Comparison of ENCODE assay signal across 27 cellular contexts in genomic region chr13:47420568-47420967, GRCh38.
DNase-seq lines count a peak whose midpoint lies in the region; ATAC-seq and TF ChIP-seq lines count a peak whose summit lies in the region.
"Had no signal": no experiment of that assay in that cellular context is flagged by ENCODE, and none has a peak within 500 bp of the region (broad histone marks: within the 10 kb centered on the region; RNA-seq: fewer than 3 reads in every experiment).

No MANE protein-coding gene starts in this region.

- H3K4me1 Mint-ChIP-seq in CD8-positive, alpha-beta memory T cell: no peaks in the 10 kb centered on the region
- H3K4me1 Mint-ChIP-seq: GM23338; stimulated activated naive B cell treated with anti-CD40 and anti-IgM and Interleukin-4, amounts not matched to agents 10 μg/mL and 1 μg/mL and 100 μg/mL, for 72 hours had no signal

- no peaks in the 10 kb centered on the region for H3K27me3 Mint-ChIP-seq in CD8-positive, alpha-beta memory T cell

- no peaks in the 10 kb centered on the region for H3K27me3 ChIP-seq in right atrium auricular region
- H3K27me3 ChIP-seq in SJSA1 (replicated peaks): no peaks in the 10 kb centered on the region
- H3K27me3 ChIP-seq in smooth muscle cell (ENCODE audit: low read depth): no peaks in the 10 kb centered on the region
- H3K27me3 ChIP-seq in CD8-positive, alpha-beta memory T cell (ENCODE audit: insufficient read depth, low read length, poor library complexity, severe bottlenecking): no peaks in the 10 kb centered on the region
- H3K27me3 ChIP-seq: BLaER1 treated with 17β-estradiol and CSF1 and Interleukin-3, amounts not matched to agents 10 nM and 100 nM; SJCRH30; thyroid gland had no signal

- H3K4me1 ChIP-seq in right atrium auricular region (no peaks in the 10 kb centered on the region), SJSA1 (replicated peaks) (peaks cover 13% of the 10 kb centered on the region), smooth muscle cell (ENCODE audit: low read depth) (no peaks in the 10 kb centered on the region)
- no peaks in the 10 kb centered on the region for H3K4me1 ChIP-seq in CD8-positive, alpha-beta memory T cell (ENCODE audit: insufficient read depth, low read length)
- H3K4me1 ChIP-seq: BLaER1 treated with 17β-estradiol and CSF1 and Interleukin-3, amounts not matched to agents 10 nM and 100 nM; SJCRH30; thyroid gland had no signal

- CTCF ChIA-PET in CD8-positive, alpha-beta memory T cell (lab: Charles Lee): no interaction called here

- no peaks in the 10 kb centered on the region for H3K36me3 Mint-ChIP-seq in CD8-positive, alpha-beta memory T cell
- H3K36me3 Mint-ChIP-seq: stimulated activated naive B cell treated with anti-CD40 and anti-IgM and Interleukin-4, amounts not matched to agents 10 μg/mL and 1 μg/mL and 100 μg/mL, for 72 hours had no signal

- H4K20me1 ChIP-seq in smooth muscle cell (ENCODE audit: low read depth): no peaks in the 10 kb centered on the region
- H4K20me1 ChIP-seq: BLaER1 treated with 17β-estradiol and CSF1 and Interleukin-3, amounts not matched to agents 10 nM and 100 nM had no signal

- H3K79me2 ChIP-seq in smooth muscle cell (ENCODE audit: low read depth): no peaks in the 10 kb centered on the region

- 31% methylated on average over 1 of the region's 1 CpG for WGBS in smooth muscle cell (ENCODE audit: low lambda C conversion rate)

- H3K9me3 Mint-ChIP-seq in CD8-positive, alpha-beta memory T cell: peaks cover 0 to 10% (median 0%) of the 10 kb centered on the region in 5 donors
- H3K9me3 Mint-ChIP-seq: activated T-helper 2 cell treated with anti-CD3 and anti-CD28 coated beads, Interferon-gamma antibody, Interleukin-2, Interleukin-4, amounts not matched to agents 10 μg/mL and 5 μg/mL and 100 μg/mL, durations not matched to agents 14 hours and 24 hours and 36 hours; GM23338; stimulated activated naive B cell treated with anti-CD40 and anti-IgM and Interleukin-4, amounts not matched to agents 10 μg/mL and 1 μg/mL and 100 μg/mL, for 72 hours had no signal

- no peak overlapping the region for H3K9ac ChIP-seq in smooth muscle cell (ENCODE audit: low read depth)
- H3K9ac ChIP-seq: BLaER1 treated with 17β-estradiol and CSF1 and Interleukin-3, amounts not matched to agents 10 nM and 100 nM; KMS-11 had no signal

- H3F3A ChIP-seq in smooth muscle cell (ENCODE audit: low read depth): peaks cover 9% of the 10 kb centered on the region

- H3K27ac Mint-ChIP-seq in CD8-positive, alpha-beta memory T cell: no peak overlapping the region
- H3K27ac Mint-ChIP-seq: activated T-helper 2 cell treated with anti-CD3 and anti-CD28 coated beads, Interferon-gamma antibody, Interleukin-2, Interleukin-4, amounts not matched to agents 10 μg/mL and 5 μg/mL and 100 μg/mL, durations not matched to agents 14 hours and 24 hours and 36 hours; GM23338; stimulated activated naive B cell treated with anti-CD40 and anti-IgM and Interleukin-4, amounts not matched to agents 10 μg/mL and 1 μg/mL and 100 μg/mL, for 72 hours had no signal

- no peaks in the 10 kb centered on the region for H3K36me3 ChIP-seq in right atrium auricular region
- H3K36me3 ChIP-seq in SJSA1: no peaks in the 10 kb centered on the region
- H3K36me3 ChIP-seq in smooth muscle cell (ENCODE audit: low read depth): no peaks in the 10 kb centered on the region
- no peaks in the 10 kb centered on the region for H3K36me3 ChIP-seq in CD8-positive, alpha-beta memory T cell (ENCODE audit: insufficient read depth, low read length)
- H3K36me3 ChIP-seq: BLaER1 treated with 17β-estradiol and CSF1 and Interleukin-3, amounts not matched to agents 10 nM and 100 nM; SJCRH30; thyroid gland had no signal

- TF ChIP-seq CTCF in right atrium auricular region (IDR thresholded peaks at IDR 0.05) (no peak), foreskin fibroblast (IDR thresholded peaks at IDR 0.05; ENCODE audit: low read depth, low read length) (no peak), smooth muscle cell (IDR thresholded peaks at IDR 0.05; ENCODE audit: borderline replicate concordance, insufficient read depth, poor library complexity, severe bottlenecking) (no peak)

- no peak overlapping the region for H3K4me2 ChIP-seq in smooth muscle cell
- H3K4me2 ChIP-seq: BLaER1 treated with 17β-estradiol and CSF1 and Interleukin-3, amounts not matched to agents 10 nM and 100 nM; GM23338; KMS-11 had no signal

- H3K4me3 ChIP-seq in right atrium auricular region (no peak overlapping the region), SJSA1 (no peak overlapping the region), foreskin fibroblast (ENCODE audit: low read depth in 1 of 2, low read length in 2 of 2) (no peak overlapping the region), smooth muscle cell (no peak overlapping the region)
- no peak overlapping the region for H3K4me3 ChIP-seq in CD8-positive, alpha-beta memory T cell (ENCODE audit: low read length)
- H3K4me3 ChIP-seq: BLaER1 treated with 17β-estradiol and CSF1 and Interleukin-3, amounts not matched to agents 10 nM and 100 nM; GM23338; SJCRH30; thyroid gland had no signal

- H3K4me3 Mint-ChIP-seq in CD8-positive, alpha-beta memory T cell: no peak overlapping the region
- H3K4me3 Mint-ChIP-seq: GM23338; stimulated activated naive B cell treated with anti-CD40 and anti-IgM and Interleukin-4, amounts not matched to agents 10 μg/mL and 1 μg/mL and 100 μg/mL, for 72 hours had no signal

- H3K27ac ChIP-seq in right atrium auricular region (no peak overlapping the region), SJSA1 (peak overlapping the region; percentile 18; the same call in 1 of the 2 replicates), smooth muscle cell (ENCODE audit: low read depth) (peak overlapping the region; percentile 34)
- H3K27ac ChIP-seq in CD8-positive, alpha-beta memory T cell (ENCODE audit: low read depth, low read length): no peak overlapping the region
- H3K27ac ChIP-seq: BLaER1 treated with 17β-estradiol and CSF1 and Interleukin-3, amounts not matched to agents 10 nM and 100 nM; KMS-11; SJCRH30; thyroid gland had no signal

- DNase-seq in Right ventricle myocardium inferior (ENCODE audit: missing footprints): no peak
- DNase-seq in right atrium auricular region (ENCODE audit: low spot score): no peak
- peak; percentile 51 to 53 for DNase-seq in SJSA1 (ENCODE audit: low read depth in 1 of 2, low spot score in 2 of 2)
- peak; percentile 55 to 60 for DNase-seq in foreskin fibroblast
- DNase-seq in smooth muscle cell (lab: John Stamatoyannopoulos, UW; ENCODE audit: unreplicated experiment): no peak
- no peak for DNase-seq in CD8-positive, alpha-beta memory T cell
- DNase-seq: central memory CD4-positive, alpha-beta T cell; DMS153; effector memory CD4-positive, alpha-beta T cell; hypothalamus; kidney; NCI-H1092 treated with DMSO at 0.1 percent for 48 hours; NCI-H2107; NCI-H526; retina; SJCRH30; stimulated activated CD4-positive, alpha-beta T cell treated with anti-CD3 and anti-CD28 coated beads, Interleukin-15, amount 100 ng/mL, for 24 hours; stimulated activated naive B cell treated with anti-CD40 and anti-IgM and Interleukin-4, amounts not matched to agents 10 μg/mL and 1 μg/mL and 100 μg/mL, for 72 hours; T-helper 9 cell; thyroid gland had no signal

- POLR2A ChIA-PET in CD8-positive, alpha-beta memory T cell (lab: Charles Lee): no interaction called here

- H3K9me3 ChIP-seq in right atrium auricular region (no peaks in the 10 kb centered on the region), SJSA1 (replicated peaks) (no peaks in the 10 kb centered on the region), smooth muscle cell (replicated peaks; ENCODE audit: low read depth) (no peaks in the 10 kb centered on the region)
- no peaks in the 10 kb centered on the region for H3K9me3 ChIP-seq in CD8-positive, alpha-beta memory T cell (ENCODE audit: low read length)
- H3K9me3 ChIP-seq: BLaER1 treated with 17β-estradiol and CSF1 and Interleukin-3, amounts not matched to agents 10 nM and 100 nM; SJCRH30; thyroid gland had no signal

- ATAC-seq in Right ventricle myocardium inferior (peak; percentile 14), HG03196 (IDR thresholded peaks at IDR 0.05; ENCODE audit: unreplicated experiment) (no peak), HG02870 (IDR thresholded peaks at IDR 0.05; ENCODE audit: unreplicated experiment) (no peak)
- ATAC-seq: activated CD4-positive, CD25-positive, alpha-beta regulatory T cell treated with anti-CD3 and anti-CD28 coated beads, Interleukin-2, amount 50 U/mL, for 24 hours; GM23338; stimulated activated naive B cell treated with anti-CD40 and anti-IgM and Interleukin-4, amounts not matched to agents 10 μg/mL and 1 μg/mL and 100 μg/mL, for 72 hours had no signal

- intact Hi-C loops in Right ventricle myocardium inferior (cut with DNase I): loop anchor here (2.0 to 10.0 kb wide), 3 partner anchors 84 to 352 kb away; no protein-coding TSS in a partner anchor

- no peak overlapping the region for H2AFZ ChIP-seq in smooth muscle cell (ENCODE audit: low read depth)
- H2AFZ ChIP-seq: GM23338 had no signal

Comparison
In these comparisons a context has a peak if more than half of its experiments do, and no peak if none do; other contexts are left out.
1. DNase-seq: peak in SJSA1 (2 of 2) and foreskin fibroblast (2 of 2); none in Right ventricle myocardium inferior (single experiment), right atrium auricular region (single experiment), smooth muscle cell (single experiment) and CD8-positive, alpha-beta memory T cell (0 of 5).
2. H3K27ac ChIP-seq: peak in SJSA1 (single experiment) and smooth muscle cell (single experiment); none in right atrium auricular region (0 of 2) and CD8-positive, alpha-beta memory T cell (single experiment).